ENCODE assay signal across 2 cellular contexts in genomic region chr6:127303917-127304316, GRCh38.
TF ChIP-seq lines count a peak whose summit lies in the region.

No MANE protein-coding gene starts in this region.

TF ChIP-seq in K562, 482 proteins besides CTCF, POLR2A, EP300 and RAD21:
- TF ChIP-seq FOXJ3 (CRISPR knock-in tag; IDR thresholded peaks at IDR 0.05) (no peak), HMGN3 (IDR thresholded peaks at IDR 0.05; ENCODE audit: borderline replicate concordance, extremely low read depth, insufficient read length, low read depth, low read length) (no peak)

TF ChIP-seq in GM12891, 5 proteins besides CTCF, POLR2A, EP300 and RAD21:
- TF ChIP-seq TAF1 (IDR thresholded peaks at IDR 0.05; ENCODE audit: low read depth, low read length): no peak
- no peak for TF ChIP-seq POU2F2 (IDR thresholded peaks at IDR 0.05; ENCODE audit: low read depth, low read length)
- TF ChIP-seq POLR2AphosphoS5 (IDR thresholded peaks at IDR 0.05; ENCODE audit: low read depth, low read length): no peak
- TF ChIP-seq PAX5 (IDR thresholded peaks at IDR 0.05; ENCODE audit: insufficient read depth, low read length, severe bottlenecking): no peak
- no peak for TF ChIP-seq SPI1 (IDR thresholded peaks at IDR 0.05; ENCODE audit: low read depth, low read length)
